In the genomic region with DNA sequence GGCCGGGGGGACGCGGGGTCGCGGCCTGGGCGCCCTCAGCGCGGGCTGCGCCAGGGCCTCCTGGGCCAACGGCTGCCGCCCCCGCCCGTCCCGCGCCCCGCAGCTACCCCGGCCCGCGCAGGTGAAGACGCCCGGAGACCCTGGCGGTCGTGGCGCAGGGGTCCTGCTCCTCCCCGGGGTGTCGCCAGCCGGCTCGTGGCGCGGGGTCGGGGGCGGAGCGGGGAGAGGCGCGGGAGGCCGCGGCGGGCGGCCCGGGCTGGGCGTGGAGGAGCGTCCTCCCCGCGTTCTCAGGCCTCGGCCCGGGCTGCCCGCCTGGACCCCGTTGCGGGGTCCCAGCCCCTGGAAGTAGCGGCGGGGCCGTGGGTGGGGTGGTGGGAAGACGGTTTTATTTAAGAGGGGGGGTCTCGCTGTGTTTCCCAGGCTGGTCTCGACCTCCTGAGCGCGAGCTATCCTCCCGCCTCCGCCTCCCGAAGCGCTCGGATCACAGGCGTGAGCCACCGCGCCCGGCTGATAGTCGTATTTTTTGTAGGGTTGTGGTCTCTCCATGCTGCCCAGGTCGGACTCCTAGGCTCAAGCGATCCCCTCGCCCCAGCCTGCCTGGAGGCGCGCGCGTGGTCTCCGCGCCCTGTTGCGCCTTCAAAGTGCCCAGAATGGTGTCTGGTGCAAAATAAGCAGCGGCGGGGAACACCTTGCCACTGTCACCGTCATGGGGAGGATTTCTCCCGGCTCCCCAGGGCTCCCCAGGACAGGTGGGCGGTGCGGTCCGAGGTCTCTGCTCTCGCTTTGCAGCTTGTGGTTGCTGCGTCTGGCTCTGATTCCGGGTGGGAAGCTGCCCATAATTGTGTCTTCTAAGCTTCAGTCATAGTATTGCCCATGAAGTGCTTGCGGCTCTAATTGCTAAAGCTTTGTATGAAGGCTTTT, we compare ENCODE assay signal across 8 cellular contexts. TPM values are rescaled to one million over a fixed set of nuclear protein-coding genes. Genes with fewer than 3 reads are reported as not detected.
DNase-seq lines count a peak whose midpoint lies in the region; ATAC-seq and TF ChIP-seq lines count a peak whose summit lies in the region.

No MANE protein-coding gene starts in this region.

- peaks cover 39% of the 10 kb centered on the region for H3K4me1 Mint-ChIP-seq in mesothelial cell of epicardium

- H3K27me3 ChIP-seq in BE2C = no peaks in the 10 kb centered on the region

- peaks cover 5% of the 10 kb centered on the region for H3K36me3 Mint-ChIP-seq in mesothelial cell of epicardium

- peaks cover 3% of the 10 kb centered on the region for H3K9me3 Mint-ChIP-seq in mesothelial cell of epicardium

- DNase-seq in BE2C (peak; percentile 27), HK-2 (ENCODE audit: unreplicated experiment) (peak; percentile 31), T-helper 9 cell (peak; percentile 16), choroid plexus epithelial cell (ENCODE audit: low read depth) (no peak), mesothelial cell of epicardium (ENCODE audit: low spot score in 2 of 2, unreplicated experiment in 2 of 2) (peak in 1 of 2 experiments; percentile 54), substantia nigra (lab: John Stamatoyannopoulos, UW) (peak in 1 of 49 donors; percentile 94), GOT3 (lab: John Stamatoyannopoulos, UW) (no peak)

- ATAC-seq in GM19395 (IDR thresholded peaks at IDR 0.05; ENCODE audit: unreplicated experiment) = peak; percentile 16

- H3K4me3 ChIP-seq in BE2C (ENCODE audit: low read depth, low read length) = peak overlapping the region; percentile 61
- peak overlapping the region; percentile 69 for H3K4me3 ChIP-seq in choroid plexus epithelial cell (ENCODE audit: low read depth, low read length)

- H3K27ac ChIP-seq in substantia nigra (ENCODE audit: low read depth, low read length, poor library complexity, severe bottlenecking) = peak overlapping the region; percentile 17

- TF ChIP-seq CTCF in BE2C (IDR thresholded peaks at IDR 0.05; ENCODE audit: low read depth, low read length) = no peak
- no peak for TF ChIP-seq CTCF in choroid plexus epithelial cell (conservative IDR thresholded peaks at IDR 0.05; ENCODE audit: low read depth, low read length)
- no peak for TF ChIP-seq CTCF in mesothelial cell of epicardium (IDR thresholded peaks at IDR 0.05; ENCODE audit: unreplicated experiment)

- no peaks in the 10 kb centered on the region for H3K27me3 Mint-ChIP-seq in mesothelial cell of epicardium (ENCODE audit: low read depth)

- H3K4me1 ChIP-seq in BE2C = peaks cover 4% of the 10 kb centered on the region; the same call in 1 of the 2 replicates

- peak overlapping the region; percentile 94 for H3K27ac Mint-ChIP-seq in mesothelial cell of epicardium

- 0 out of 2 replicates have a peak, but pooled peaks cover 2% of the 10 kb centered on the region for H3K9me3 ChIP-seq in BE2C

- H3K36me3 ChIP-seq in BE2C = peaks cover 8% of the 10 kb centered on the region

- H3K4me3 Mint-ChIP-seq in mesothelial cell of epicardium = peak overlapping the region; percentile 91

RNA-seq across cellular contexts. Expression of gene SUN1, which starts 15.3 kb away (rescaled TPM):
- 196 TPM for polyA plus RNA-seq in BE2C (2012; ENCODE audit: insufficient read depth, insufficient read length, low read depth)
- 199 to 201 TPM (median 200 TPM) in 3 replicates for total RNA-seq in mesothelial cell of epicardium

RNA-seq across cellular contexts. Expression of gene GET4, which starts 59.3 kb away (rescaled TPM):
- 190 TPM for polyA plus RNA-seq in BE2C (2012; ENCODE audit: insufficient read depth, insufficient read length, low read depth)
- 67.9 to 77.6 TPM (median 72.2 TPM) in 3 replicates for total RNA-seq in mesothelial cell of epicardium

Comparison
In these comparisons a context has a peak if more than half of its experiments do, and no peak if none do; other contexts are left out.
1. DNase-seq: peak in BE2C (single experiment), HK-2 (single experiment) and T-helper 9 cell (single experiment); none in choroid plexus epithelial cell (single experiment) and GOT3 (single experiment).